In the genomic region with DNA sequence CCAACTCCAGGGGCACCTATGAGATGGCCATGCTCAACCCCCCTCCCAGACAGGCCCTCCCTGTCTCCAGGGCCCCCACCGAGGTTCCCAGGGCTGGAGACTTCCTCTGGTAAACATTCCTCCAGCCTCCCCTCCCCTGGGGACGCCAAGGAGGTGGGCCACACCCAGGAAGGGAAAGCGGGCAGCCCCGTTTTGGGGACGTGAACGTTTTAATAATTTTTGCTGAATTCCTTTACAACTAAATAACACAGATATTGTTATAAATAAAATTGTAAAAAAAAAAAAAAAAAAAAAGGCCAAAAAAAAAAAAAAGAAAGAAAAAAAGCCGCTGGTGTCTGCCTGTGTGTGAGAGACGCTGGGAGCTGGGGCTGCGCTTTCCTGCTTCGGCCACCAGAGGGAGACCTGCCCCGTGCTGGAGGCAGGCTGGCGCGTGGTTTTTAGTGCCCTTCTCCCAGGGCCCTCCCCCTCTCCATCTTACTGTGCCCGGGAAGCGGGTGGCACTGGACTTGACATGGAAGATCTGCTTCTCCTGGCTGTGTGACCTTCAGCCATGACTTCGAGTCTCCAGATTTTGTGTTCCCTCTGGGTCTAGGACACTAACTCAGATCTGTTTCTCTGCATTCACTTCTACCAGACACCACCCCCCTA, we compare ENCODE assay signal across 8 cellular contexts. TPM values are rescaled to one million over a fixed set of nuclear protein-coding genes. Genes with fewer than 3 reads are reported as not detected.
A peak's percentile ranks its signal among the peaks of the same experiment; 100 is the strongest.
DNase-seq lines count a peak whose midpoint lies in the region; ATAC-seq and TF ChIP-seq lines count a peak whose summit lies in the region.

No MANE protein-coding gene starts in this region.

- H3K9me3 ChIP-seq in breast epithelium = no peaks in the 10 kb centered on the region

- DNase-seq in D341Med (ENCODE audit: low spot score) (peak; percentile 92), NCI-H2196 (lab: John Stamatoyannopoulos, UW; ENCODE audit: unreplicated experiment) (peak; percentile 89), activated B cell treated with CpG ODN at 0.5 μM for 24 hours (peak; percentile 75), breast epithelium (ENCODE audit: low spot score in 2 of 2) (peak; percentile 89 to 90), iris pigment epithelial cell (ENCODE audit: low read depth) (peak; percentile 74)
- peak; percentile 62 to 70 for DNase-seq in stimulated activated CD4-positive, alpha-beta T cell treated with anti-CD3 and anti-CD28 coated beads, Interleukin-1b, Interleukin-23, amount 100 ng/mL, for 1 hour (ENCODE audit: low read depth in 2 of 2)

- peaks cover 3 to 24% of the 10 kb centered on the region in 2 donors for H3K27me3 ChIP-seq in breast epithelium

- H3K9me3 Mint-ChIP-seq in activated B cell treated with CpG ODN at 0.5 μM for 24 hours = no peaks in the 10 kb centered on the region

- H3K27ac ChIP-seq in breast epithelium = peak overlapping the region in 1 of 2 donors; percentile 7

- CTCF ChIA-PET in activated B cell treated with CpG ODN at 0.5 μM for 24 hours (lab: Charles Lee) = interaction anchor here (0.8 to 8.8 kb wide), 11 partner anchors 8 to 239 kb away, joined by 3 to 390 read pairs (median 4); a partner anchor contains a TSS

- intact Hi-C loops in activated B cell treated with CpG ODN at 0.5 μM for 24 hours (cut with micrococcal nuclease) (loop anchor here (1.0 kb wide), 2 partner anchors 26 to 30 kb away; no protein-coding TSS in a partner anchor), breast epithelium (cut with DNase I; ENCODE audit: low total_unique reads) (no loop called here)

- TF ChIP-seq CTCF in activated B cell treated with CpG ODN at 0.5 μM for 24 hours (IDR thresholded peaks at IDR 0.05) (peak; percentile 30), breast epithelium (IDR thresholded peaks at IDR 0.05) (peak; percentile 77 to 94 (median 83))

- peaks cover 13% of the 10 kb centered on the region for H3K27me3 Mint-ChIP-seq in activated B cell treated with CpG ODN at 0.5 μM for 24 hours

- peaks cover 44% of the 10 kb centered on the region for H3K4me1 Mint-ChIP-seq in activated B cell treated with CpG ODN at 0.5 μM for 24 hours

- H3K4me3 ChIP-seq in breast epithelium = no peak overlapping the region

- no peaks in the 10 kb centered on the region for H3K36me3 ChIP-seq in breast epithelium

- POLR2A ChIA-PET in activated B cell treated with CpG ODN at 0.5 μM for 24 hours (lab: Charles Lee) = interaction anchor here (0.6 to 8.9 kb wide), 8 partner anchors 17 to 267 kb away, joined by 3 to 175 read pairs (median 6); a partner anchor contains a TSS

- peak; percentile 33 for ATAC-seq in HG02763 (IDR thresholded peaks at IDR 0.05; ENCODE audit: unreplicated experiment)
- peak; percentile 49 for ATAC-seq in activated B cell treated with CpG ODN at 0.5 μM for 24 hours (ENCODE audit: low read depth)
- ATAC-seq in GM18870 (IDR thresholded peaks at IDR 0.05; ENCODE audit: unreplicated experiment) = no peak

- no peak for TF ChIP-seq POLR2A in breast epithelium (IDR thresholded peaks at IDR 0.05)

- peak overlapping the region; percentile 47 for H3K27ac Mint-ChIP-seq in activated B cell treated with CpG ODN at 0.5 μM for 24 hours

- peaks cover 7 to 8% of the 10 kb centered on the region in 2 donors for H3K4me1 ChIP-seq in breast epithelium

- H3K4me3 Mint-ChIP-seq in activated B cell treated with CpG ODN at 0.5 μM for 24 hours = peak overlapping the region; percentile 13

- H3K36me3 Mint-ChIP-seq in activated B cell treated with CpG ODN at 0.5 μM for 24 hours (ENCODE audit: low read depth) = no peaks in the 10 kb centered on the region

RNA-seq across cellular contexts. Expression of a gene that starts 3.4 kb away (rescaled TPM):
- total RNA-seq in activated B cell treated with CpG ODN at 0.5 μM for 24 hours = 3.4 and 3.5 TPM in 2 replicates
- under 1 TPM in 1 of 3 donors, not detected in 2; 0.33 TPM for total RNA-seq in breast epithelium

RNA-seq across cellular contexts. Expression of a gene that starts 16.3 kb away (rescaled TPM):
- total RNA-seq in activated B cell treated with CpG ODN at 0.5 μM for 24 hours (268 and 270 TPM in 2 replicates), breast epithelium (10 to 100 TPM; 37.9 to 63.3 (median 46.7) TPM)

RNA-seq across cellular contexts. Expression of a gene that starts 37.8 kb away (rescaled TPM):
- total RNA-seq in activated B cell treated with CpG ODN at 0.5 μM for 24 hours = 4.6 and 5.5 TPM in 2 replicates
- 1 to 10 TPM in 2 of 3 donors, under 1 TPM in 1; 0.98 to 3.2 (median 1.6) TPM for total RNA-seq in breast epithelium
